In the genomic region with DNA sequence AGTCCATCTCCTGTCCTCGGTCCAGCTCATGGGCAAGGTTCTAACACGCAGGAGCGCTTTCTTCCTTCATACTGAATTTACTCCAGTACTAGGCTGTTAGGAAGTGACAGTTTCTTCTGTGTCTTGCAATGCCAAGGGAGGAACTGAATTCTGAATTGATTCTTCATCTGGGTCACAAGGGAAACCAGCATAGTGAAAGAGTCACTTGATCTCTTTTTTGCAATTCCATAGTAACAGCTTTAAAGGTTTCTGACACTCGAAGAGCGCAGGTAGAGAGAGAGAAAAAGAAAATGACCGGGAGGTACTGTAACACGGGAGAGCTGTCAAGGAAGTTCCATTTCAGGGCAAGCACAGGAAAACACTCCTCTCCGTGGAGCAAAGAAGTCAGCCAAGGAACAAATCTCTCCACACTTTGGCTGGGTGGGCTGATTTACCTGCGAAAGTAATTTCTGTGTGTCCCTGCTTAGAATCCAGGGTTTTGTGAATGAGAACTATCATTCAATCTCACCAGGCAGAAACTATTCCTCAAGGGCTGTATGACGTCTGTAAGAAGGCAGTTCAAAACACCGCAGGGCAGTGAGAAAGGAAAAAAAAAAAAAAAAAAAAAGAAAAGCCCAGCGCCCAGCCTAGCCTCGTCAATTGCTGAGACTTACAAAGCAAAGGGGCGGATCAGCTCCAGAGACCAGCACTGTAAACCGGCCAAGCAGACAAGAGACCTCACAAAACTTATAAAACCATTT, we compare ENCODE assay signal across 9 cellular contexts.
DNase-seq lines count a peak whose midpoint lies in the region; ATAC-seq, FAIRE-seq and TF ChIP-seq lines count a peak whose summit lies in the region.
"Had no signal": no experiment of that assay in that cellular context is flagged by ENCODE, and none has a peak within 500 bp of the region (broad histone marks: within the 10 kb centered on the region; RNA-seq: fewer than 3 reads in every experiment).

No MANE protein-coding gene starts in this region.

- H3K36me3 ChIP-seq in left ventricle myocardium inferior (no peaks in the 10 kb centered on the region), pancreas (no peaks in the 10 kb centered on the region)
- H3K36me3 ChIP-seq: BLaER1 had no signal

- H3K36me3 Mint-ChIP-seq in T-helper 1 cell treated with Interleukin-12 subunit alpha and Interleukin-12 subunit beta and Interleukin-4 antibody, amounts not matched to agents 30 μg/mL and 1 μg/mL, for 36 hours (ENCODE audit: low read depth): no peaks in the 10 kb centered on the region
- no peaks in the 10 kb centered on the region for H3K36me3 Mint-ChIP-seq in activated T-helper 17 cell treated with anti-CD3 and anti-CD28 coated beads, Interleukin-2, amount 50 U/mL, for 72 hours (ENCODE audit: low read depth)

- peak overlapping the region; percentile 75 for H3K27ac ChIP-seq in left ventricle myocardium inferior (replicated peaks)
- peak overlapping the region; percentile 28 to 87 (median 75) for H3K27ac ChIP-seq in pancreas
- H3K27ac ChIP-seq: BLaER1 had no signal

- H3K27ac Mint-ChIP-seq in T-helper 1 cell treated with Interleukin-12 subunit alpha and Interleukin-12 subunit beta and Interleukin-4 antibody, amounts not matched to agents 30 μg/mL and 1 μg/mL, for 36 hours: no peak overlapping the region
- no peak overlapping the region for H3K27ac Mint-ChIP-seq in activated T-helper 17 cell treated with anti-CD3 and anti-CD28 coated beads, Interleukin-2, amount 50 U/mL, for 72 hours

- TF ChIP-seq CTCF in left ventricle myocardium inferior (IDR thresholded peaks at IDR 0.05; ENCODE audit: borderline replicate concordance) (no peak), pancreas (IDR thresholded peaks at IDR 0.05) (no peak)

- peak overlapping the region; percentile 66 for H3K4me3 Mint-ChIP-seq in T-helper 1 cell treated with Interleukin-12 subunit alpha and Interleukin-12 subunit beta and Interleukin-4 antibody, amounts not matched to agents 30 μg/mL and 1 μg/mL, for 36 hours
- H3K4me3 Mint-ChIP-seq in activated T-helper 17 cell treated with anti-CD3 and anti-CD28 coated beads, Interleukin-2, amount 50 U/mL, for 72 hours: peak overlapping the region; percentile 48

- peaks cover 25% of the 10 kb centered on the region for H3K27me3 Mint-ChIP-seq in T-helper 1 cell treated with Interleukin-12 subunit alpha and Interleukin-12 subunit beta and Interleukin-4 antibody, amounts not matched to agents 30 μg/mL and 1 μg/mL, for 36 hours (ENCODE audit: low read depth)
- H3K27me3 Mint-ChIP-seq in activated T-helper 17 cell treated with anti-CD3 and anti-CD28 coated beads, Interleukin-2, amount 50 U/mL, for 72 hours: peaks cover 16% of the 10 kb centered on the region

- FAIRE-seq in pancreas (lab: Jason Lieb, UNC): peak; percentile 87

- H3K9me3 ChIP-seq in left ventricle myocardium inferior (replicated peaks) (no peaks in the 10 kb centered on the region), pancreas (no peaks in the 10 kb centered on the region)
- H3K9me3 ChIP-seq: BLaER1 had no signal

- peak; percentile 19 for ATAC-seq in activated T-helper 17 cell treated with anti-CD3 and anti-CD28 coated beads, Interleukin-2, amount 50 U/mL, for 72 hours (replicated peaks)
- peak; percentile 87 to 90 (median 89) for ATAC-seq in pancreas
- ATAC-seq in HG02973 (IDR thresholded peaks at IDR 0.05; ENCODE audit: unreplicated experiment): no peak

- peaks cover 31% of the 10 kb centered on the region for H3K4me1 ChIP-seq in left ventricle myocardium inferior
- H3K4me1 ChIP-seq in pancreas: peaks cover 0 to 8% (median 4%) of the 10 kb centered on the region in 3 donors
- H3K4me1 ChIP-seq: BLaER1 had no signal

- H3K4me3 ChIP-seq in left ventricle myocardium inferior (peak overlapping the region; percentile 64), pancreas (peak overlapping the region; percentile 8 to 44 (median 30))
- H3K4me3 ChIP-seq: BLaER1 had no signal

- DNase-seq in T-helper 1 cell (no peak), left ventricle myocardium inferior (peak; percentile 38), pancreas (peak in 3 of 6 donors; percentile 15 to 32 (median 22)), HUDEP-2 (lab: John Stamatoyannopoulos, UW; ENCODE audit: unreplicated experiment in 76 of 76) (no peak)
- DNase-seq in stimulated activated CD4-positive, alpha-beta T cell treated with anti-CD3 and anti-CD28 coated beads, Interleukin-4, amount 100 ng/mL, for 4 hours: no peak

- 3% methylated on average over 15 of the region's 15 CpGs for WGBS in pancreas, 2 donors

- no peaks in the 10 kb centered on the region for H3K27me3 ChIP-seq in left ventricle myocardium inferior (ENCODE audit: low read depth)
- no peaks in the 10 kb centered on the region for H3K27me3 ChIP-seq in pancreas

- peaks cover 9% of the 10 kb centered on the region for H3K4me1 Mint-ChIP-seq in T-helper 1 cell treated with Interleukin-12 subunit alpha and Interleukin-12 subunit beta and Interleukin-4 antibody, amounts not matched to agents 30 μg/mL and 1 μg/mL, for 36 hours (ENCODE audit: low read depth)
- H3K4me1 Mint-ChIP-seq in activated T-helper 17 cell treated with anti-CD3 and anti-CD28 coated beads, Interleukin-2, amount 50 U/mL, for 72 hours: peaks cover 8% of the 10 kb centered on the region

- intact Hi-C loops in left ventricle myocardium inferior (cut with micrococcal nuclease) (loop anchor here (2.0 kb wide), 1 partner anchor 53 kb away; no protein-coding TSS in a partner anchor), pancreas (cut with DNase I) (no loop called here)

- H3K9me3 Mint-ChIP-seq in T-helper 1 cell treated with Interleukin-12 subunit alpha and Interleukin-12 subunit beta and Interleukin-4 antibody, amounts not matched to agents 30 μg/mL and 1 μg/mL, for 36 hours: no peaks in the 10 kb centered on the region
- no peaks in the 10 kb centered on the region for H3K9me3 Mint-ChIP-seq in activated T-helper 17 cell treated with anti-CD3 and anti-CD28 coated beads, Interleukin-2, amount 50 U/mL, for 72 hours
